Comparison of ENCODE assay signal across 8 cellular contexts in genomic region chr11:72238040-72238450, GRCh38. TPM values are rescaled to one million over a fixed set of nuclear protein-coding genes. Genes with fewer than 3 reads are reported as not detected.
DNase-seq lines count a peak whose midpoint lies in the region; ATAC-seq and TF ChIP-seq lines count a peak whose summit lies in the region.

No MANE protein-coding gene starts in this region.

- H3K4me3 Mint-ChIP-seq in stimulated activated naive CD8-positive, alpha-beta T cell treated with anti-CD3 and anti-CD28 coated beads, Interleukin-15, amount 100 ng/mL, for 72 hours = no peak overlapping the region

- TF ChIP-seq RAD21 in liver (IDR thresholded peaks at IDR 0.05) = no peak

- peaks cover 5 to 44% (median 17%) of the 10 kb centered on the region in 4 donors for H3K36me3 ChIP-seq in liver (ENCODE audit: control insufficient read depth in 4 of 4, insufficient read depth in 3 of 4, low read depth in 1 of 4, low read length in 3 of 4)

- peak; percentile 53 for ATAC-seq in stimulated activated naive CD8-positive, alpha-beta T cell treated with anti-CD3 and anti-CD28 coated beads, Interleukin-15, amount 100 ng/mL, for 72 hours
- ATAC-seq in GM21786 (IDR thresholded peaks at IDR 0.05; ENCODE audit: unreplicated experiment) = no peak

- 69% methylated on average over 16 of the region's 16 CpGs for WGBS in liver

- H3K27ac Mint-ChIP-seq in stimulated activated naive CD8-positive, alpha-beta T cell treated with anti-CD3 and anti-CD28 coated beads, Interleukin-15, amount 100 ng/mL, for 72 hours = no peak overlapping the region

- peaks cover 43% of the 10 kb centered on the region for H3K27me3 Mint-ChIP-seq in stimulated activated naive CD8-positive, alpha-beta T cell treated with anti-CD3 and anti-CD28 coated beads, Interleukin-15, amount 100 ng/mL, for 72 hours

- peak; percentile 88 for DNase-seq in GM03348 (ENCODE audit: low spot score)
- DNase-seq in KG1 (lab: John Stamatoyannopoulos, UW) = peak; percentile 57
- peak; percentile 35 for DNase-seq in T-helper 9 cell
- DNase-seq in dermis blood vessel endothelial cell = peak; percentile 73
- peak; percentile 50 to 58 for DNase-seq in stimulated activated naive CD8-positive, alpha-beta T cell treated with anti-CD3 and anti-CD28 coated beads, Interleukin-15, amount 100 ng/mL, for 72 hours
- DNase-seq in effector CD8-positive, alpha-beta T cell (lab: John Stamatoyannopoulos, UW) = no peak

- peaks cover 32% of the 10 kb centered on the region for H3K4me1 Mint-ChIP-seq in stimulated activated naive CD8-positive, alpha-beta T cell treated with anti-CD3 and anti-CD28 coated beads, Interleukin-15, amount 100 ng/mL, for 72 hours

- no peak overlapping the region for H3K4me3 ChIP-seq in liver (ENCODE audit: low read depth in 1 of 3, low read length in 3 of 3)

- H3K27ac ChIP-seq in liver (ENCODE audit: low read depth in 1 of 2, low read length in 2 of 2) = no peak overlapping the region

- H3K4me1 ChIP-seq in liver (ENCODE audit: control insufficient read depth in 4 of 4, insufficient read depth in 4 of 4, low read length in 3 of 4) = peaks cover 6 to 22% (median 16%) of the 10 kb centered on the region in 4 donors

- peaks cover 0 to 6% (median 2%) of the 10 kb centered on the region in 4 donors for H3K27me3 ChIP-seq in liver (ENCODE audit: control insufficient read depth in 4 of 4, insufficient read depth in 4 of 4, low read length in 3 of 4)

- no peaks in the 10 kb centered on the region for H3K9me3 Mint-ChIP-seq in stimulated activated naive CD8-positive, alpha-beta T cell treated with anti-CD3 and anti-CD28 coated beads, Interleukin-15, amount 100 ng/mL, for 72 hours

- H3K9me3 ChIP-seq in liver (ENCODE audit: control insufficient read depth in 4 of 4, low read length in 3 of 4) = no peaks in the 10 kb centered on the region

- TF ChIP-seq CTCF in liver (IDR thresholded peaks at IDR 0.05; ENCODE audit: low read depth, low read length, missing input control) = peak; percentile 36

- no peak overlapping the region for H3K9ac ChIP-seq in liver (ENCODE audit: low read depth in 1 of 2, low read length in 2 of 2)

TF ChIP-seq in liver, 16 proteins besides CTCF, POLR2A, EP300 and RAD21:
- TF ChIP-seq RXRA (IDR thresholded peaks at IDR 0.05) (no peak), FOXA2 (IDR thresholded peaks at IDR 0.05) (no peak), NR2F2 (IDR thresholded peaks at IDR 0.05) (no peak), GABPA (IDR thresholded peaks at IDR 0.05 in 1 of 2, conservative IDR thresholded peaks at IDR 0.05 in 1 of 2) (no peak), FOXA1 (IDR thresholded peaks at IDR 0.05) (no peak), MAX (IDR thresholded peaks at IDR 0.05) (no peak), HNF4G (IDR thresholded peaks at IDR 0.05) (no peak), REST (IDR thresholded peaks at IDR 0.05) (no peak), HNF4A (conservative IDR thresholded peaks at IDR 0.05) (no peak), ZBTB33 (IDR thresholded peaks at IDR 0.05) (no peak), YY1 (IDR thresholded peaks at IDR 0.05) (no peak), JUND (IDR thresholded peaks at IDR 0.05) (no peak), TAF1 (conservative IDR thresholded peaks at IDR 0.05) (no peak), SP1 (IDR thresholded peaks at IDR 0.05) (no peak), ATF3 (IDR thresholded peaks at IDR 0.05) (no peak), EGR1 (IDR thresholded peaks at IDR 0.05; ENCODE audit: low read depth in 2 of 2) (no peak)

RNA-seq across cellular contexts. Expression of gene PHOX2A, which starts 5.9 kb away (rescaled TPM):
- not detected in 2 replicates for total RNA-seq in dermis blood vessel endothelial cell
- not detected for total RNA-seq in liver
- polyA plus RNA-seq in liver = not detected

RNA-seq across cellular contexts. Expression of gene INPPL1, which starts 13.5 kb away (rescaled TPM):
- total RNA-seq in dermis blood vessel endothelial cell (49.9 and 65.3 TPM in 2 replicates), liver (10 to 100 TPM; 18.4 to 29.0 TPM)
- polyA plus RNA-seq in liver = 10 to 100 TPM in 1 of 2 donors, 1 to 10 TPM in 1; 7.2 to 15.8 TPM

RNA-seq across cellular contexts. Expression of gene FOLR2, which starts 21.5 kb away (rescaled TPM):
- not detected in 2 replicates for total RNA-seq in dermis blood vessel endothelial cell
- total RNA-seq in liver = 10 to 100 TPM in 1 of 2 donors, 1 to 10 TPM in 1; 9.9 to 23.6 TPM
- polyA plus RNA-seq in liver = 10 to 100 TPM in 1 of 2 donors, 1 to 10 TPM in 1; 9.4 to 31.5 TPM

RNA-seq across cellular contexts. Expression of gene FOLR1, which starts 46.1 kb away (rescaled TPM):
- total RNA-seq in dermis blood vessel endothelial cell (0.14 and 0.68 TPM in 2 replicates), liver (under 1 TPM in 1 of 2 donors, not detected in 1; 0.09 TPM)
- polyA plus RNA-seq in liver = under 1 TPM; 0.06 to 0.21 TPM

Comparison
In these comparisons a context has a peak if more than half of its experiments do, and no peak if none do; other contexts are left out.
1. RNA of gene FOLR2, which starts 21.5 kb away (total RNA-seq): 9.9 to 23.6 TPM in liver; not detected in dermis blood vessel endothelial cell; every median in the first group is over 10 times any median in the second.